In the genomic region with DNA sequence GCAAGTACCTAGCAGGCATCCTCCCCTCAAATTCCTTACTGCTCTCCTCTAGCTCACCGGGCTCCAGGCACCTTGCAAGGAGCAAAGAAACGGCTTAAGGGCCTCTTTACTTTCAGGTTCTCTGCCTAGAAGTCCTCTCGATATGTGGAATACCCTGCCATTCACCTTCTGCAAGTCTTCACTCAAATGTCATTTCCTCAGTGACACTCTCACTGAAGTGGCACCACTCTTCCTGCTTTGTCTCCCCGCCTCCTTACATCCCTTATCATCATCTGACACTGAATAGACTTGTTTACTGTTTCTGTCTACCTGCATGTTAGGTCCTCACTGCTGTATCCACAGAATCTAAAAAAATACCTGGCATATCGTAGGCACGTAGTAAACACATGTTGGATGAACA, we compare ENCODE assay signal across 8 cellular contexts. TPM values are rescaled to one million over a fixed set of nuclear protein-coding genes. Genes with fewer than 3 reads are reported as not detected.
A peak's percentile ranks its signal among the peaks of the same experiment; 100 is the strongest.
DNase-seq lines count a peak whose midpoint lies in the region; ATAC-seq and TF ChIP-seq lines count a peak whose summit lies in the region.

No MANE protein-coding gene starts in this region.

- H3K27ac ChIP-seq in cardiac muscle cell: peak overlapping the region; percentile 84
- H3K27ac ChIP-seq in urinary bladder (ENCODE audit: low read depth): no peak overlapping the region

- ATAC-seq in left ventricle myocardium superior: no peak
- no peak for ATAC-seq in memory B cell (ENCODE audit: low read depth)
- ATAC-seq in HG02798 (IDR thresholded peaks at IDR 0.05; ENCODE audit: poor library complexity, unreplicated experiment): no peak

- intact Hi-C loops in left ventricle myocardium superior (cut with micrococcal nuclease): loop anchor here (5.0 kb wide), 1 partner anchor 42 kb away; no protein-coding TSS in a partner anchor

- H3K27ac Mint-ChIP-seq in memory B cell: peak overlapping the region; percentile 89

- H3K36me3 Mint-ChIP-seq in memory B cell: peaks cover 11% of the 10 kb centered on the region

- H3K36me3 ChIP-seq in cardiac muscle cell: peaks cover 33% of the 10 kb centered on the region
- H3K36me3 ChIP-seq in urinary bladder (ENCODE audit: insufficient read depth): no peaks in the 10 kb centered on the region

- H3K4me1 ChIP-seq in cardiac muscle cell (ENCODE audit: low read depth): peaks cover 11% of the 10 kb centered on the region
- peaks cover 2% of the 10 kb centered on the region for H3K4me1 ChIP-seq in urinary bladder (ENCODE audit: insufficient read depth)

- no peaks in the 10 kb centered on the region for H3K27me3 Mint-ChIP-seq in memory B cell

- in situ Hi-C loops in astrocyte of the spinal cord (cut with HindIII; ENCODE audit: low sequenced_read_pairs): no loop called here

- no peak for TF ChIP-seq CTCF in cardiac muscle cell (IDR thresholded peaks at IDR 0.05; ENCODE audit: low read depth, low read length)
- TF ChIP-seq CTCF in astrocyte of the spinal cord (IDR thresholded peaks at IDR 0.05; ENCODE audit: low read depth, low read length): no peak

- H3K9me3 Mint-ChIP-seq in memory B cell: no peaks in the 10 kb centered on the region

- 44% methylated on average over 6 of the region's 6 CpGs for WGBS in urinary bladder

- DNase-seq in cardiac muscle cell (ENCODE audit: low read depth in 1 of 2, low spot score in 1 of 2) (no peak), left ventricle myocardium superior (no peak), astrocyte of the spinal cord (ENCODE audit: low read depth, low spot score) (no peak), memory B cell (ENCODE audit: low spot score in 2 of 2) (no peak), CD1c-positive myeloid dendritic cell (ENCODE audit: extremely low spot score) (no peak), globus pallidus (ENCODE audit: low spot score) (no peak)

- H3K4me3 ChIP-seq in cardiac muscle cell (peak overlapping the region; percentile 59), astrocyte of the spinal cord (ENCODE audit: low read depth, low read length) (peak overlapping the region; percentile 97), urinary bladder (ENCODE audit: low read depth, low read length) (peak overlapping the region; percentile 84)

- H3K27me3 ChIP-seq in cardiac muscle cell: no peaks in the 10 kb centered on the region

- H3K4me1 Mint-ChIP-seq in memory B cell: peaks cover 29% of the 10 kb centered on the region

- peak overlapping the region; percentile 98 for H3K4me3 Mint-ChIP-seq in memory B cell

- no peaks in the 10 kb centered on the region for H3K9me3 ChIP-seq in cardiac muscle cell (ENCODE audit: low read depth)

RNA-seq across cellular contexts. Expression of gene SLC7A6OS, which starts 0.9 kb away (rescaled TPM):
- total RNA-seq in cardiac muscle cell: 12.8 and 24.3 TPM in 2 replicates
- 18.4 and 24.4 TPM in 2 replicates for polyA plus RNA-seq in cardiac muscle cell
- total RNA-seq in left ventricle myocardium superior: 14.2 TPM
- total RNA-seq in urinary bladder: 15.0 TPM
- 9.8 TPM for polyA plus RNA-seq in urinary bladder

RNA-seq across cellular contexts. Expression of gene PRMT7, which starts 1.0 kb away (rescaled TPM):
- 106 and 110 TPM in 2 replicates for total RNA-seq in cardiac muscle cell
- 55.8 and 56.6 TPM in 2 replicates for polyA plus RNA-seq in cardiac muscle cell
- 30.9 TPM for total RNA-seq in left ventricle myocardium superior
- 53.2 TPM for total RNA-seq in urinary bladder
- 38.7 TPM for polyA plus RNA-seq in urinary bladder

RNA-seq across cellular contexts. Expression of gene SLC7A6, which starts 45.5 kb away (rescaled TPM):
- 13.5 and 14.3 TPM in 2 replicates for total RNA-seq in cardiac muscle cell
- 11.5 and 17.1 TPM in 2 replicates for polyA plus RNA-seq in cardiac muscle cell
- total RNA-seq in left ventricle myocardium superior: 38.2 TPM
- 16.9 TPM for total RNA-seq in urinary bladder
- 14.0 TPM for polyA plus RNA-seq in urinary bladder
